8 cellular contexts compared by ENCODE assay signal in the genomic region with DNA sequence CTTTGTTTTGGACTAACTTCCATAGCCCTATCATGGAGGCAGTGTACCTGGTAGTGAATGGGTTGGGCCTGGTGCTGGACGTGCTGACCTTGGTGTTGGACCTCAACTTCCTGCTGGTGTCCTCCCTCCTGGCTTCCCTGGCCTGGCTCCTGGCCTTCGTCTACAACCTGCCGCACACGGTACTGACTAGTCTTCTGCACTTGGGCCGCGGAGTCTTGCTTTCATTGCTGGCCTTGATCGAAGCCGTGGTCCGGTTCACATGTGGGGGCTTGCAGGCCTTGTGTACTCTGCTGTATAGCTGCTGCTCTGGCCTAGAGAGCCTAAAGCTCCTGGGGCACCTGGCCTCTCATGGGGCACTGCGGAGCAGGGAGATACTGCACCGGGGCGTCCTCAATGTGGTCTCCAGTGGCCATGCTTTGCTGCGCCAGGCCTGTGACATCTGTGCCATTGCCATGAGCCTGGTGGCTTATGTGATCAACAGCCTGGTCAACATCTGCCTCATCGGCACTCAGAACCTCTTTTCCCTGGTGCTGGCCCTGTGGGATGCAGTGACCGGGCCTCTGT.
DNase-seq lines count a peak whose midpoint lies in the region; ATAC-seq lines count a peak whose summit lies in the region.

No MANE protein-coding gene starts in this region.

- H3K9me3 Mint-ChIP-seq in central memory CD8-positive, alpha-beta T cell, result no peaks in the 10 kb centered on the region

- peaks cover 14% of the 10 kb centered on the region for H3K36me3 ChIP-seq in HUES48 (ENCODE audit: control insufficient read depth, insufficient read depth, low read length)
- peaks cover 2 to 3% of the 10 kb centered on the region in 2 donors for H3K36me3 ChIP-seq in mucosa of rectum (ENCODE audit: control insufficient read depth in 2 of 2, insufficient read depth in 2 of 2, low read length in 2 of 2)

- H3K27me3 ChIP-seq in HUES48 (ENCODE audit: control insufficient read depth, insufficient read depth, low read length) (peaks cover 18% of the 10 kb centered on the region), mucosa of rectum (ENCODE audit: control insufficient read depth in 2 of 2, insufficient read depth in 2 of 2, low read length in 2 of 2) (peaks cover 5 to 8% of the 10 kb centered on the region in 2 donors)

- peak overlapping the region; percentile 95 for H3K4me3 ChIP-seq in HUES48 (ENCODE audit: low read depth, low read length)
- H3K4me3 ChIP-seq in mucosa of rectum (ENCODE audit: low read length in 2 of 2), result peak overlapping the region; percentile 79 to 90

- peaks cover 15% of the 10 kb centered on the region for H3K36me3 Mint-ChIP-seq in central memory CD8-positive, alpha-beta T cell (ENCODE audit: insufficient read depth)

- H3K4me1 ChIP-seq in HUES48 (ENCODE audit: control insufficient read depth, insufficient read depth, low read length), result peaks cover 34% of the 10 kb centered on the region
- peaks cover 23 to 27% of the 10 kb centered on the region in 2 donors for H3K4me1 ChIP-seq in mucosa of rectum (ENCODE audit: control insufficient read depth in 2 of 2, insufficient read depth in 2 of 2, low read length in 2 of 2)

- no peak overlapping the region for H3K27ac ChIP-seq in HUES48 (ENCODE audit: low read depth, low read length)
- H3K27ac ChIP-seq in mucosa of rectum (ENCODE audit: low read depth in 2 of 2, low read length in 2 of 2), result no peak overlapping the region

- peak overlapping the region; percentile 99 for H3K4me3 Mint-ChIP-seq in central memory CD8-positive, alpha-beta T cell

- H3K9me3 ChIP-seq in HUES48 (ENCODE audit: control insufficient read depth, insufficient read depth, low read length) (no peaks in the 10 kb centered on the region), mucosa of rectum (ENCODE audit: control insufficient read depth in 2 of 2, low read length in 2 of 2) (no peaks in the 10 kb centered on the region)

- peak overlapping the region; percentile 97 for H3K27ac Mint-ChIP-seq in central memory CD8-positive, alpha-beta T cell (ENCODE audit: low read depth)

- peaks cover 47% of the 10 kb centered on the region for H3K4me1 Mint-ChIP-seq in central memory CD8-positive, alpha-beta T cell

- DNase-seq in 8988T, result peak; percentile 21
- DNase-seq in central memory CD8-positive, alpha-beta T cell (ENCODE audit: low spot score in 2 of 2), result no peak
- no peak for DNase-seq in T1000 (lab: John Stamatoyannopoulos, UW)
- DNase-seq in kidney tubule cell (ENCODE audit: low spot score), result no peak
- DNase-seq in NCI-H774 (lab: John Stamatoyannopoulos, UW), result no peak

- no peak for ATAC-seq in central memory CD8-positive, alpha-beta T cell (replicated peaks; ENCODE audit: extremely low read depth, poor library complexity, severe bottlenecking)
- no peak for ATAC-seq in GM19324 (IDR thresholded peaks at IDR 0.05; ENCODE audit: low FRiP score, unreplicated experiment)

- H3K27me3 Mint-ChIP-seq in central memory CD8-positive, alpha-beta T cell, result peaks cover 11% of the 10 kb centered on the region

- H3K9ac ChIP-seq in HUES48 (ENCODE audit: low read depth, low read length) (peak overlapping the region; percentile 79), mucosa of rectum (ENCODE audit: low read depth in 1 of 2, low read length in 2 of 2) (peak overlapping the region; percentile 78 to 86)
